In the genomic region with DNA sequence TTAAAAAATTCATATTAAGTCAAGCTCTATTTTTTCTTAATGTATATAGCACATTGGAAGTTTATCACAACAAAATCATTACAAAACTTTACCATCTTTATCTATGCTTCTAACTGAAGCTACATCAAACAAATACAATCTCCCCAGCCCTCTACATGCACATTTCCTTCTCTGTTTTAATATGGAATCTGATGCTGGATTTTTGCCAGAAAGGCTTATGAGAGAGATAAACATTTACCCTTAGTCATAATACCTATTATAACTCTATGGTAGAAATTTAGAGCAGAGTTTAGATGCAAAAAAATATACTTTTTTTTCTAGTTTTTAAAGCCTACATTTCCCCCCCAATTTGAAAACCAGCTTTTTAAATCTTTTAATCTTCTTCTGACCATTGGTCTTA, we compare ENCODE assay signal across 25 cellular contexts.
DNase-seq lines count a peak whose midpoint lies in the region; ATAC-seq, FAIRE-seq and TF ChIP-seq lines count a peak whose summit lies in the region.
"Had no signal": no experiment of that assay in that cellular context is flagged by ENCODE, and none has a peak within 500 bp of the region (broad histone marks: within the 10 kb centered on the region; RNA-seq: fewer than 3 reads in every experiment).

No MANE protein-coding gene starts in this region.

- H3K36me3 ChIP-seq in GM23248 (ENCODE audit: low read depth) (no peaks in the 10 kb centered on the region), PC-3 (ENCODE audit: low read depth, low read length) (no peaks in the 10 kb centered on the region), endothelial cell of umbilical vein (ENCODE audit: control insufficient read depth in 2 of 2, extremely low read depth in 1 of 2, insufficient read depth in 2 of 2, low read length in 2 of 2) (no peaks in the 10 kb centered on the region), mesenchymal stem cell (ENCODE audit: control insufficient read depth in 1 of 2, insufficient read depth in 2 of 2, low read depth in 1 of 2, low read length in 2 of 2) (no peaks in the 10 kb centered on the region)
- H3K36me3 ChIP-seq: BLaER1, stomach, upper lobe of left lung had no signal

- no peak overlapping the region for H4K8ac ChIP-seq in mesenchymal stem cell (ENCODE audit: low read length)

- H3K4me1 Mint-ChIP-seq in nephron progenitor cell (peaks cover 9% of the 10 kb centered on the region), type B pancreatic cell (ENCODE audit: unreplicated experiment) (no peaks in the 10 kb centered on the region)
- H3K4me1 Mint-ChIP-seq: activated T-helper 17 cell treated with anti-CD3 and anti-CD28 coated beads, Interleukin-2, amount 50 U/mL, for 72 hours; memory B cell; naive thymus-derived CD4-positive, alpha-beta T cell had no signal

- H3K27ac ChIP-seq in GM23248 = no peak overlapping the region
- H3K27ac ChIP-seq in PC-3 (ENCODE audit: low read length) = no peak overlapping the region
- H3K27ac ChIP-seq in endothelial cell of umbilical vein (ENCODE audit: insufficient read depth, low read depth, low read length) = no peak overlapping the region
- H3K27ac ChIP-seq in mesenchymal stem cell (ENCODE audit: low read length, poor library complexity, severe bottlenecking) = no peak overlapping the region
- H3K27ac ChIP-seq: BLaER1, stomach, upper lobe of left lung had no signal

- intact Hi-C loops in PC-3 (cut with micrococcal nuclease) = no loop called here
- intact Hi-C loops in endothelial cell of umbilical vein (cut with micrococcal nuclease) = no loop called here

- in situ Hi-C loops in GM23248 (cut with MboI) = no loop called here

- no peak overlapping the region for H3K14ac ChIP-seq in mesenchymal stem cell (ENCODE audit: low read length in 2 of 2)

- H3K27ac Mint-ChIP-seq in nephron progenitor cell (no peak overlapping the region), type B pancreatic cell (no peak overlapping the region)
- H3K27ac Mint-ChIP-seq: activated naive CD8-positive, alpha-beta T cell treated with anti-CD3 and anti-CD28 coated beads, Interleukin-2, amount 50 U/mL, for 24 hours; activated T-helper 17 cell treated with anti-CD3 and anti-CD28 coated beads, Interleukin-2, amount 50 U/mL, for 72 hours; memory B cell; naive thymus-derived CD4-positive, alpha-beta T cell had no signal

- POLR2A ChIA-PET in PC-3 (lab: Charles Lee; ENCODE audit: unreplicated experiment) (no interaction called here), endothelial cell of umbilical vein (lab: Charles Lee) (no interaction called here)

- BruUV-seq in PC-3 (replicated peaks; lab: Mats Ljungman, UMichigan) = no TSS peak
- no TSS peak for BruUV-seq in endothelial cell of umbilical vein (replicated peaks; lab: Mats Ljungman, UMichigan)

- H3K9me3 Mint-ChIP-seq in nephron progenitor cell (peaks cover 33% of the 10 kb centered on the region), type B pancreatic cell (no peaks in the 10 kb centered on the region)
- H3K9me3 Mint-ChIP-seq: activated naive CD8-positive, alpha-beta T cell treated with anti-CD3 and anti-CD28 coated beads, Interleukin-2, amount 50 U/mL, for 24 hours; activated T-helper 17 cell treated with anti-CD3 and anti-CD28 coated beads, Interleukin-2, amount 50 U/mL, for 72 hours had no signal

- H3K79me1 ChIP-seq in mesenchymal stem cell (replicated peaks; ENCODE audit: low read length, poor library complexity, severe bottlenecking) = no peaks in the 10 kb centered on the region

- H3K4me3 ChIP-seq in GM23248 (no peak overlapping the region), PC-3 (ENCODE audit: low read length) (no peak overlapping the region), endothelial cell of umbilical vein (replicated peaks in 1 of 3; ENCODE audit: insufficient read depth in 1 of 3, low read depth in 1 of 3, low read length in 3 of 3) (no peak overlapping the region), mesenchymal stem cell (ENCODE audit: insufficient read depth in 1 of 2, low read depth in 1 of 2, low read length in 2 of 2) (no peak overlapping the region)
- H3K4me3 ChIP-seq: BLaER1, K562, stomach, upper lobe of left lung had no signal

- H3F3A ChIP-seq in GM23248 (ENCODE audit: insufficient read depth) = peaks cover 22% of the 10 kb centered on the region
- H3F3A ChIP-seq in PC-3 (ENCODE audit: low read length, unreplicated experiment) = no peaks in the 10 kb centered on the region

- DNase-seq in GM23248 (peak; percentile 53), PC-3 (peak; percentile 3), endothelial cell of umbilical vein (ENCODE audit: low read depth, low spot score) (peak; percentile 13), mesenchymal stem cell (no peak), nephron progenitor cell (no peak), type B pancreatic cell (ENCODE audit: extremely low spot score, unreplicated experiment) (no peak), GM10266 (ENCODE audit: extremely low spot score) (no peak), AG08396 (ENCODE audit: low spot score) (no peak)
- DNase-seq: activated CD4-positive, alpha-beta T cell treated with anti-CD3 and anti-CD28 coated beads for 4 hours; activated naive CD8-positive, alpha-beta T cell treated with anti-CD3 and anti-CD28 coated beads, Interleukin-2, amount 50 U/mL, for 24 hours; caudate nucleus; hippocampal formation; islet precursor cell; naive thymus-derived CD4-positive, alpha-beta T cell; small intestine; stimulated activated CD4-positive, alpha-beta T cell treated with anti-CD3 and anti-CD28 coated beads, Interleukin-4, amount 100 ng/mL, for 24 hours; stomach; upper lobe of left lung had no signal

- no peak overlapping the region for H2BK5ac ChIP-seq in mesenchymal stem cell (ENCODE audit: low read depth, low read length, poor library complexity, severe bottlenecking)

- no peak for TF ChIP-seq POLR2A in endothelial cell of umbilical vein (IDR thresholded peaks at IDR 0.05; ENCODE audit: low read depth, low read length)

- no peak overlapping the region for H3K23ac ChIP-seq in mesenchymal stem cell (ENCODE audit: low read length in 2 of 2)

- H3K27me3 ChIP-seq in GM23248 (replicated peaks; ENCODE audit: insufficient read depth) (no peaks in the 10 kb centered on the region), PC-3 (ENCODE audit: low read length) (peaks cover 12% of the 10 kb centered on the region; the same call in 1 of the 2 replicates), endothelial cell of umbilical vein (ENCODE audit: control insufficient read depth in 2 of 2, insufficient read depth in 2 of 2, low read length in 2 of 2) (no peaks in the 10 kb centered on the region), mesenchymal stem cell (ENCODE audit: control insufficient read depth in 1 of 2, insufficient read depth in 1 of 2, low read length in 2 of 2) (no peaks in the 10 kb centered on the region)
- H3K27me3 ChIP-seq: BLaER1, stomach, upper lobe of left lung had no signal

- H3K4me2 ChIP-seq in GM23248 (ENCODE audit: unreplicated experiment) (no peak overlapping the region), PC-3 (ENCODE audit: low read length) (no peak overlapping the region), endothelial cell of umbilical vein (ENCODE audit: insufficient read depth, low read length) (no peak overlapping the region), mesenchymal stem cell (ENCODE audit: low read length, poor library complexity, severe bottlenecking) (no peak overlapping the region)
- H3K4me2 ChIP-seq: BLaER1 had no signal

- peaks cover 22% of the 10 kb centered on the region for H3K4me1 ChIP-seq in GM23248 (ENCODE audit: insufficient read depth)
- H3K4me1 ChIP-seq in PC-3 (ENCODE audit: insufficient read depth, low read length) = peaks cover 4% of the 10 kb centered on the region; the same call in 1 of the 2 replicates
- H3K4me1 ChIP-seq in endothelial cell of umbilical vein (ENCODE audit: control insufficient read depth, extremely low read depth, insufficient read depth, low read length) = no peaks in the 10 kb centered on the region
- no peaks in the 10 kb centered on the region for H3K4me1 ChIP-seq in mesenchymal stem cell (ENCODE audit: control insufficient read depth, insufficient read depth, low read depth, low read length)
- H3K4me1 ChIP-seq: BLaER1, stomach, upper lobe of left lung had no signal

- no peak overlapping the region for H3K18ac ChIP-seq in mesenchymal stem cell (ENCODE audit: low read depth in 1 of 2, low read length in 2 of 2)

- no peak overlapping the region for H2BK120ac ChIP-seq in mesenchymal stem cell (ENCODE audit: low read depth, low read length)

- H3K9me3 ChIP-seq in GM23248 (ENCODE audit: low read depth) (no peaks in the 10 kb centered on the region), PC-3 (ENCODE audit: low read length) (no peaks in the 10 kb centered on the region), endothelial cell of umbilical vein (replicated peaks; ENCODE audit: control insufficient read depth, insufficient read depth, low read length) (no peaks in the 10 kb centered on the region), mesenchymal stem cell (ENCODE audit: control insufficient read depth, low read length) (peaks cover 5% of the 10 kb centered on the region)
- H3K9me3 ChIP-seq: BLaER1, stomach, upper lobe of left lung had no signal

- no peaks in the 10 kb centered on the region for H3K9me1 ChIP-seq in endothelial cell of umbilical vein (replicated peaks; ENCODE audit: control insufficient read depth, extremely low read depth, insufficient read depth, low read length)

- TF ChIP-seq CTCF in PC-3 (conservative IDR thresholded peaks at IDR 0.05; ENCODE audit: low read depth, low read length) (no peak), endothelial cell of umbilical vein (IDR thresholded peaks at IDR 0.05; ENCODE audit: extremely low read depth in 1 of 2, insufficient read depth in 1 of 2, low read depth in 1 of 2, low read length in 2 of 2) (no peak), nephron progenitor cell (IDR thresholded peaks at IDR 0.05) (no peak), type B pancreatic cell (conservative IDR thresholded peaks at IDR 0.05) (no peak), GM10266 (IDR thresholded peaks at IDR 0.05; ENCODE audit: control insufficient read depth, insufficient read depth, low read depth, missing control alignments) (no peak)

- ATAC-seq in PC-3 = no peak
- ATAC-seq: activated naive CD8-positive, alpha-beta T cell treated with anti-CD3 and anti-CD28 coated beads, Interleukin-2, amount 50 U/mL, for 24 hours; activated T-helper 17 cell treated with anti-CD3 and anti-CD28 coated beads, Interleukin-2, amount 50 U/mL, for 72 hours; esophagus mucosa; K562; naive thymus-derived CD4-positive, alpha-beta T cell; Right ventricle myocardium inferior had no signal

- no peak overlapping the region for H2BK15ac ChIP-seq in mesenchymal stem cell (ENCODE audit: low read depth, poor library complexity, severe bottlenecking)

- no peaks in the 10 kb centered on the region for H3K9me2 ChIP-seq in GM23248 (ENCODE audit: insufficient read depth)
- H3K9me2 ChIP-seq in PC-3 (replicated peaks; ENCODE audit: low read length) = no peaks in the 10 kb centered on the region

- no peaks in the 10 kb centered on the region for H4K20me1 ChIP-seq in GM23248 (ENCODE audit: insufficient read depth)
- H4K20me1 ChIP-seq in PC-3 (ENCODE audit: low read length) = no peaks in the 10 kb centered on the region
- no peaks in the 10 kb centered on the region for H4K20me1 ChIP-seq in endothelial cell of umbilical vein (replicated peaks; ENCODE audit: control insufficient read depth, extremely low read depth, insufficient read depth, low read length)
- H4K20me1 ChIP-seq: BLaER1 had no signal

- CTCF ChIA-PET in PC-3 (lab: Charles Lee) (no interaction called here), endothelial cell of umbilical vein (lab: Charles Lee) (no interaction called here)

- dilution Hi-C loops in endothelial cell of umbilical vein (cut with MboI; ENCODE audit: extremely low pct_ligation_motif_present, low sequenced_read_pairs) = no loop called here

- H3K27me3 Mint-ChIP-seq in nephron progenitor cell (ENCODE audit: low read depth, poor library complexity) (peaks cover 4% of the 10 kb centered on the region), type B pancreatic cell (peaks cover 9% of the 10 kb centered on the region)

- no peak overlapping the region for H3K4ac ChIP-seq in mesenchymal stem cell (ENCODE audit: low read depth in 1 of 2, low read length in 2 of 2)

- FAIRE-seq in endothelial cell of umbilical vein (lab: Jason Lieb, UNC) = no peak
- FAIRE-seq: K562, small intestine, TTC549 had no signal

- H4K91ac ChIP-seq in mesenchymal stem cell (ENCODE audit: low read length) = no peak overlapping the region

- no peak overlapping the region for H2AK5ac ChIP-seq in mesenchymal stem cell (ENCODE audit: low read length, severe bottlenecking)

- H2AFZ ChIP-seq in GM23248 = no peak overlapping the region
- H2AFZ ChIP-seq in PC-3 (ENCODE audit: low read length) = no peak overlapping the region
- no peak overlapping the region for H2AFZ ChIP-seq in endothelial cell of umbilical vein (ENCODE audit: low read depth, low read length)
- no peak overlapping the region for H2AFZ ChIP-seq in mesenchymal stem cell (ENCODE audit: low read depth, low read length)

- H3K36me3 Mint-ChIP-seq in nephron progenitor cell (ENCODE audit: low read depth) = no peaks in the 10 kb centered on the region
- H3K36me3 Mint-ChIP-seq in type B pancreatic cell = no peaks in the 10 kb centered on the region
- H3K36me3 Mint-ChIP-seq: memory B cell; naive thymus-derived CD4-positive, alpha-beta T cell had no signal

- H3K4me3 Mint-ChIP-seq in nephron progenitor cell (no peak overlapping the region), type B pancreatic cell (no peak overlapping the region)
- H3K4me3 Mint-ChIP-seq: activated naive CD8-positive, alpha-beta T cell treated with anti-CD3 and anti-CD28 coated beads, Interleukin-2, amount 50 U/mL, for 24 hours; activated T-helper 17 cell treated with anti-CD3 and anti-CD28 coated beads, Interleukin-2, amount 50 U/mL, for 72 hours; memory B cell; naive thymus-derived CD4-positive, alpha-beta T cell had no signal

- H3K79me2 ChIP-seq in GM23248 (ENCODE audit: insufficient read depth) = no peaks in the 10 kb centered on the region
- no peaks in the 10 kb centered on the region for H3K79me2 ChIP-seq in PC-3 (ENCODE audit: low read length)
- no peaks in the 10 kb centered on the region for H3K79me2 ChIP-seq in endothelial cell of umbilical vein (ENCODE audit: control insufficient read depth, insufficient read depth, low read length)

- H2BK12ac ChIP-seq in mesenchymal stem cell (ENCODE audit: low read length in 2 of 2) = no peak overlapping the region

- H3K9ac ChIP-seq in GM23248 (no peak overlapping the region), PC-3 (ENCODE audit: low read length) (no peak overlapping the region), endothelial cell of umbilical vein (replicated peaks; ENCODE audit: extremely low read depth, insufficient read depth, low read length) (no peak overlapping the region), mesenchymal stem cell (ENCODE audit: low read length) (peak overlapping the region; percentile 87)
- H3K9ac ChIP-seq: BLaER1 had no signal

Comparison
In these comparisons a context has a peak if more than half of its experiments do, and no peak if none do; other contexts are left out.
1. DNase-seq: peak in GM23248 (single experiment), PC-3 (single experiment) and endothelial cell of umbilical vein (single experiment); none in mesenchymal stem cell (single experiment), nephron progenitor cell (single experiment), type B pancreatic cell (single experiment), GM10266 (single experiment) and AG08396 (single experiment).